21 cellular contexts compared by ENCODE assay signal in the genomic region with DNA sequence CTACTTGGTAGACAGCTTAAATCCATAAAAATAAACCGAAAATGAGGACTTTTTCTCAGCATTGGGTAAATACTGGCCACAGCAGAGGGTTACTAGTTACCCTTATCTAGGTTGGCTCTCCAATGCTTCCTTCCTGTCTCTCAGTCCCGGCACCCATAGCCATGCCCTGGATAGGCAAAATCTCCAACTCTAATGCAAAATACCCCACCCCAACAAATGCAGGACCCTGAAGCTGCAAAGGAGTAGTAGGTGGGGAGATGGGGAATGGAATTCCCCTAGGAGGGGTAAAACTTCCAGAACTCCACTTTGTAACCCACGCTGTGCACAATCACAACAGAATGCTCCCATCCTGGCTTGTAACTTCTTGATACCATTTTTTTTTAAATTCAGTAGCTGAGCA. TPM values are rescaled to one million over a fixed set of nuclear protein-coding genes. Genes with fewer than 3 reads are reported as not detected.
DNase-seq lines count a peak whose midpoint lies in the region; TF ChIP-seq lines count a peak whose summit lies in the region.
"Had no signal": no experiment of that assay in that cellular context is flagged by ENCODE, and none has a peak within 500 bp of the region (broad histone marks: within the 10 kb centered on the region; RNA-seq: fewer than 3 reads in every experiment).

No MANE protein-coding gene starts in this region.

- H3K27me3 Mint-ChIP-seq in activated CD4-positive, alpha-beta T cell treated with anti-CD3 and anti-CD28 coated beads, Interleukin-2, amount 10 ng/mL, durations not matched to agents 24 days and 14 days, result peaks cover 78% of the 10 kb centered on the region
- peaks cover 82% of the 10 kb centered on the region for H3K27me3 Mint-ChIP-seq in activated CD4-positive, alpha-beta memory T cell treated with anti-CD3 and anti-CD28 coated beads, Interleukin-2, amount 10 ng/mL, durations not matched to agents 7 days and 5 days

- no peak overlapping the region for H3K27ac ChIP-seq in iPS-18a (ENCODE audit: low read length)
- no peak overlapping the region for H3K27ac ChIP-seq in transverse colon
- H3K27ac ChIP-seq: ascending aorta, KMS-11, spleen had no signal

- H3K36me3 Mint-ChIP-seq in activated CD4-positive, alpha-beta T cell treated with anti-CD3 and anti-CD28 coated beads, Interleukin-2, amount 10 ng/mL, durations not matched to agents 24 days and 14 days (ENCODE audit: low read depth), result peaks cover 5% of the 10 kb centered on the region
- H3K36me3 Mint-ChIP-seq in activated CD4-positive, alpha-beta memory T cell treated with anti-CD3 and anti-CD28 coated beads, Interleukin-2, amount 10 ng/mL, durations not matched to agents 7 days and 5 days (ENCODE audit: low read depth), result peaks cover 26% of the 10 kb centered on the region

- TF ChIP-seq CTCF in astrocyte of the cerebellum (IDR thresholded peaks at IDR 0.05; ENCODE audit: low read depth, low read length, missing control alignments), result no peak
- TF ChIP-seq CTCF in transverse colon (IDR thresholded peaks at IDR 0.05), result no peak

- H3K4me1 ChIP-seq in iPS-18a (ENCODE audit: control insufficient read depth, low read depth, low read length) (peaks cover 39% of the 10 kb centered on the region), transverse colon (peaks cover 17 to 64% (median 54%) of the 10 kb centered on the region in 4 donors)

- CTCF ChIA-PET in activated CD4-positive, alpha-beta memory T cell treated with anti-CD3 and anti-CD28 coated beads, Interleukin-2, amount 10 ng/mL, durations not matched to agents 7 days and 5 days (lab: Charles Lee), result no interaction called here

- in situ Hi-C loops in astrocyte of the cerebellum (cut with HindIII; ENCODE audit: low sequenced_read_pairs), result no loop called here
- in situ Hi-C loops in transverse colon (cut with MboI; ENCODE audit: low pct_ligation_motif_present in 1 of 4, low pct_unique_long_range_greater_than_20kb in 1 of 4, low sequenced_read_pairs in 3 of 4), result no loop called here

- POLR2A ChIA-PET in activated CD4-positive, alpha-beta memory T cell treated with anti-CD3 and anti-CD28 coated beads, Interleukin-2, amount 10 ng/mL, durations not matched to agents 7 days and 5 days (lab: Charles Lee), result interaction anchor here (1.4 kb wide), 1 partner anchor 14 kb away, joined by 7 read pairs; no protein-coding TSS in a partner anchor

- intact Hi-C loops in activated CD4-positive, alpha-beta T cell treated with anti-CD3 and anti-CD28 coated beads, Interleukin-2, amount 10 ng/mL, durations not matched to agents 24 days and 14 days (cut with micrococcal nuclease), result loop anchor here (2.0 kb wide), 1 partner anchor 19 kb away; no protein-coding TSS in a partner anchor
- intact Hi-C loops in transverse colon (cut with DNase I; ENCODE audit: low total_unique reads), result no loop called here

- peaks cover 100% of the 10 kb centered on the region for H3K27me3 ChIP-seq in iPS-18a (ENCODE audit: control insufficient read depth, insufficient read depth, low read length)
- H3K27me3 ChIP-seq in transverse colon, result peaks cover 100% of the 10 kb centered on the region

- peaks cover 20% of the 10 kb centered on the region for H3K4me1 Mint-ChIP-seq in activated CD4-positive, alpha-beta T cell treated with anti-CD3 and anti-CD28 coated beads, Interleukin-2, amount 10 ng/mL, durations not matched to agents 24 days and 14 days
- H3K4me1 Mint-ChIP-seq in activated CD4-positive, alpha-beta memory T cell treated with anti-CD3 and anti-CD28 coated beads, Interleukin-2, amount 10 ng/mL, durations not matched to agents 7 days and 5 days, result peaks cover 39% of the 10 kb centered on the region

- H3K9me3 Mint-ChIP-seq in activated CD4-positive, alpha-beta T cell treated with anti-CD3 and anti-CD28 coated beads, Interleukin-2, amount 10 ng/mL, durations not matched to agents 24 days and 14 days, result peaks cover 21% of the 10 kb centered on the region
- no peaks in the 10 kb centered on the region for H3K9me3 Mint-ChIP-seq in activated CD4-positive, alpha-beta memory T cell treated with anti-CD3 and anti-CD28 coated beads, Interleukin-2, amount 10 ng/mL, durations not matched to agents 7 days and 5 days

- DNase-seq in activated CD4-positive, alpha-beta T cell treated with anti-CD3 and anti-CD28 coated beads, Interleukin-2, amount 10 ng/mL, durations not matched to agents 24 days and 14 days, result peak; percentile 40
- DNase-seq in activated CD4-positive, alpha-beta T cell treated with anti-CD3 and anti-CD28 coated beads for 1 hour, result no peak
- DNase-seq in astrocyte of the cerebellum (ENCODE audit: low read depth) (no peak), transverse colon (no peak), NCI-H446 treated with DMSO at 0.1 percent for 48 hours (lab: John Stamatoyannopoulos, UW) (no peak), NCI-H1436 (lab: John Stamatoyannopoulos, UW) (no peak)
- no peak for DNase-seq in activated CD4-positive, alpha-beta memory T cell treated with anti-CD3 and anti-CD28 coated beads, Interleukin-2, amount 10 ng/mL, durations not matched to agents 7 days and 5 days
- DNase-seq: EL; NK-92 treated with Interleukin-12 subunit alpha and Interleukin-12 subunit beta, amount 100 ng/mL, for 24 hours; occipital lobe; spleen; stimulated activated CD4-positive, alpha-beta T cell treated with anti-CD3 and anti-CD28 coated beads, Interleukin-4, amount 100 ng/mL, for 24 hours; T-helper 9 cell had no signal

- TF ChIP-seq EP300 in transverse colon (IDR thresholded peaks at IDR 0.05; ENCODE audit: low read depth), result no peak

- no peak overlapping the region for H3K27ac Mint-ChIP-seq in activated CD4-positive, alpha-beta T cell treated with anti-CD3 and anti-CD28 coated beads, Interleukin-2, amount 10 ng/mL, durations not matched to agents 24 days and 14 days
- no peak overlapping the region for H3K27ac Mint-ChIP-seq in activated CD4-positive, alpha-beta memory T cell treated with anti-CD3 and anti-CD28 coated beads, Interleukin-2, amount 10 ng/mL, durations not matched to agents 7 days and 5 days
- H3K27ac Mint-ChIP-seq: activated naive CD4-positive, alpha-beta T cell treated with anti-CD3 and anti-CD28 coated beads, Interleukin-2, amount 50 U/mL, for 24 hours; B cell had no signal

- H3K9me3 ChIP-seq in iPS-18a (ENCODE audit: control insufficient read depth, low read depth, low read length), result peaks cover 4% of the 10 kb centered on the region
- H3K9me3 ChIP-seq in transverse colon, result no peaks in the 10 kb centered on the region
- H3K9me3 ChIP-seq: ascending aorta had no signal

- H3K36me3 ChIP-seq in iPS-18a (ENCODE audit: control insufficient read depth, low read depth, low read length) (no peaks in the 10 kb centered on the region), transverse colon (no peaks in the 10 kb centered on the region)
- H3K36me3 ChIP-seq: ascending aorta, spleen had no signal

- no peak overlapping the region for H3K4me3 Mint-ChIP-seq in activated CD4-positive, alpha-beta T cell treated with anti-CD3 and anti-CD28 coated beads, Interleukin-2, amount 10 ng/mL, durations not matched to agents 24 days and 14 days
- H3K4me3 Mint-ChIP-seq in activated CD4-positive, alpha-beta memory T cell treated with anti-CD3 and anti-CD28 coated beads, Interleukin-2, amount 10 ng/mL, durations not matched to agents 7 days and 5 days, result no peak overlapping the region
- H3K4me3 Mint-ChIP-seq: activated naive CD4-positive, alpha-beta T cell treated with anti-CD3 and anti-CD28 coated beads, Interleukin-2, amount 50 U/mL, for 24 hours had no signal

- H3K4me3 ChIP-seq in astrocyte of the cerebellum (ENCODE audit: low read depth, low read length), result peak overlapping the region; percentile 89
- peak overlapping the region; percentile 60 for H3K4me3 ChIP-seq in iPS-18a (ENCODE audit: low read length)
- no peak overlapping the region for H3K4me3 ChIP-seq in transverse colon
- H3K4me3 ChIP-seq: ascending aorta, spleen had no signal

- WGBS in transverse colon (ENCODE audit: low coverage in 1 of 2), 2 donors, result 14 to 40% methylated on average over 2 to 3 of the region's 3 CpGs

- no peak for TF ChIP-seq POLR2A in transverse colon (IDR thresholded peaks at IDR 0.05)

- H3K9ac ChIP-seq in iPS-18a (ENCODE audit: low read length), result no peak overlapping the region
- H3K9ac ChIP-seq: KMS-11 had no signal

RNA-seq across cellular contexts. Expression of gene PAX6, which starts 2.9 kb away (rescaled TPM):
- total RNA-seq in activated CD4-positive, alpha-beta T cell treated with anti-CD3 and anti-CD28 coated beads, Interleukin-2, amount 10 ng/mL, durations not matched to agents 24 days and 14 days, result not detected in 2 replicates
- under 1 TPM in 3 of 4 donors, not detected in 1; 0.40 to 0.79 (median 0.55) TPM for total RNA-seq in transverse colon
- total RNA-seq in activated CD4-positive, alpha-beta memory T cell treated with anti-CD3 and anti-CD28 coated beads, Interleukin-2, amount 10 ng/mL, durations not matched to agents 7 days and 5 days, result not detected
- total RNA-seq: ascending aorta, B cell, fibroblast of lung, liver, spleen, urinary bladder had no signal

Comparison
In these comparisons a context has a peak if more than half of its experiments do, and no peak if none do; other contexts are left out.
1. H3K4me3 ChIP-seq: peak in astrocyte of the cerebellum (single experiment) and iPS-18a (single experiment); none in transverse colon (0 of 4).